9 cellular contexts compared by ENCODE assay signal in genomic region chr19:5686647-5687359, GRCh38. TPM values are rescaled to one million over a fixed set of nuclear protein-coding genes. Genes with fewer than 3 reads are reported as not detected.
DNase-seq lines count a peak whose midpoint lies in the region; ATAC-seq lines count a peak whose summit lies in the region.
"Had no signal": no experiment of that assay in that cellular context is flagged by ENCODE, and none has a peak within 500 bp of the region (broad histone marks: within the 10 kb centered on the region; RNA-seq: fewer than 3 reads in every experiment).

No MANE protein-coding gene starts in this region.

- peak; percentile 97 for DNase-seq in AG20443 (ENCODE audit: low spot score)
- peak; percentile 94 for DNase-seq in GM19238 (ENCODE audit: insufficient read length, low spot score)
- DNase-seq in NCI-H69 (lab: John Stamatoyannopoulos, UW) = peak; percentile 96
- peak; percentile 99 for DNase-seq in activated CD4-positive, alpha-beta memory T cell treated with anti-CD3 and anti-CD28 coated beads, Interleukin-2, amount 10 ng/mL, durations not matched to agents 7 days and 5 days
- DNase-seq in effector CD4-positive, alpha-beta T cell = peak; percentile 90
- peak; percentile 90 to 95 for DNase-seq in lung microvascular endothelial cell (ENCODE audit: low read depth in 2 of 2)
- peak; percentile 98 to 100 (median 100) for DNase-seq in stimulated activated CD4-positive, alpha-beta T cell treated with anti-CD3 and anti-CD28 coated beads, TNF-alpha, amount 100 ng/mL, for 24 hours (ENCODE audit: low read depth in 3 of 3)

- H3K27ac Mint-ChIP-seq in activated CD4-positive, alpha-beta memory T cell treated with anti-CD3 and anti-CD28 coated beads, Interleukin-2, amount 10 ng/mL, durations not matched to agents 7 days and 5 days = peak overlapping the region; percentile 83

- H3K9me3 Mint-ChIP-seq in activated CD4-positive, alpha-beta memory T cell treated with anti-CD3 and anti-CD28 coated beads, Interleukin-2, amount 10 ng/mL, durations not matched to agents 7 days and 5 days = no peaks in the 10 kb centered on the region

- peak; percentile 51 for ATAC-seq in HG03432 (IDR thresholded peaks at IDR 0.05; ENCODE audit: unreplicated experiment)

- POLR2A ChIA-PET in activated CD4-positive, alpha-beta memory T cell treated with anti-CD3 and anti-CD28 coated beads, Interleukin-2, amount 10 ng/mL, durations not matched to agents 7 days and 5 days (lab: Charles Lee) = interaction anchor here (1.0 to 2.3 kb wide), 7 partner anchors 8 to 142 kb away, joined by 3 to 19 read pairs (median 5); partner anchors contain the start of genes CATSPERD, LONP1, SAFB and SAFB2

- H3K4me3 Mint-ChIP-seq in activated CD4-positive, alpha-beta memory T cell treated with anti-CD3 and anti-CD28 coated beads, Interleukin-2, amount 10 ng/mL, durations not matched to agents 7 days and 5 days = peak overlapping the region; percentile 75

- peaks cover 5% of the 10 kb centered on the region for H3K27me3 Mint-ChIP-seq in activated CD4-positive, alpha-beta memory T cell treated with anti-CD3 and anti-CD28 coated beads, Interleukin-2, amount 10 ng/mL, durations not matched to agents 7 days and 5 days

- peaks cover 14% of the 10 kb centered on the region for H3K36me3 Mint-ChIP-seq in activated CD4-positive, alpha-beta memory T cell treated with anti-CD3 and anti-CD28 coated beads, Interleukin-2, amount 10 ng/mL, durations not matched to agents 7 days and 5 days (ENCODE audit: low read depth)

- peaks cover 29% of the 10 kb centered on the region for H3K4me1 Mint-ChIP-seq in activated CD4-positive, alpha-beta memory T cell treated with anti-CD3 and anti-CD28 coated beads, Interleukin-2, amount 10 ng/mL, durations not matched to agents 7 days and 5 days

- CTCF ChIA-PET in activated CD4-positive, alpha-beta memory T cell treated with anti-CD3 and anti-CD28 coated beads, Interleukin-2, amount 10 ng/mL, durations not matched to agents 7 days and 5 days (lab: Charles Lee) = interaction anchor here (0.7 to 2.3 kb wide), 16 partner anchors 22 to 1697 kb away, joined by 3 to 21 read pairs (median 4); partner anchors contain the start of genes CATSPERD, DUS3L, FEM1A and KDM4B

RNA-seq across cellular contexts. Expression of gene RPL36, which starts 3.3 kb away (rescaled TPM):
- 1,000 to 10,000 TPM; 1,036 to 1,058 TPM for total RNA-seq in activated CD4-positive, alpha-beta memory T cell treated with anti-CD3 and anti-CD28 coated beads, Interleukin-2, amount 10 ng/mL, durations not matched to agents 7 days and 5 days
- total RNA-seq in lung microvascular endothelial cell = 763 and 989 TPM in 2 replicates

RNA-seq across cellular contexts. Expression of gene HSD11B1L, which starts 6.0 kb away (rescaled TPM):
- total RNA-seq in activated CD4-positive, alpha-beta memory T cell treated with anti-CD3 and anti-CD28 coated beads, Interleukin-2, amount 10 ng/mL, durations not matched to agents 7 days and 5 days = 1 to 10 TPM; 2.5 to 3.2 TPM
- 6.1 and 9.1 TPM in 2 replicates for total RNA-seq in lung microvascular endothelial cell

RNA-seq across cellular contexts. Expression of gene MICOS13, which starts 6.5 kb away (rescaled TPM):
- total RNA-seq in activated CD4-positive, alpha-beta memory T cell treated with anti-CD3 and anti-CD28 coated beads, Interleukin-2, amount 10 ng/mL, durations not matched to agents 7 days and 5 days = 10 to 100 TPM; 38.7 to 39.5 TPM
- 44.7 and 65.3 TPM in 2 replicates for total RNA-seq in lung microvascular endothelial cell

RNA-seq across cellular contexts. Expression of gene LONP1, which starts 33.1 kb away (rescaled TPM):
- 100 to 1,000 TPM in 1 of 2 experiments, 10 to 100 TPM in 1; 98.7 to 106 TPM for total RNA-seq in activated CD4-positive, alpha-beta memory T cell treated with anti-CD3 and anti-CD28 coated beads, Interleukin-2, amount 10 ng/mL, durations not matched to agents 7 days and 5 days
- 44.9 and 51.4 TPM in 2 replicates for total RNA-seq in lung microvascular endothelial cell

RNA-seq across cellular contexts. Expression of gene CATSPERD, which starts 33.6 kb away (rescaled TPM):
- total RNA-seq in activated CD4-positive, alpha-beta memory T cell treated with anti-CD3 and anti-CD28 coated beads, Interleukin-2, amount 10 ng/mL, durations not matched to agents 7 days and 5 days = not detected
- not detected in 2 replicates for total RNA-seq in lung microvascular endothelial cell
- total RNA-seq: M059J had no signal

Comparison
In these comparisons a context has a peak if more than half of its experiments do, and no peak if none do; other contexts are left out.
1. Peak in every context shown above with its lines: DNase-seq and ATAC-seq.